1 cellular context compared by ENCODE assay signal in genomic region chr12:12441891-12442461, GRCh38.
TF ChIP-seq lines count a peak whose summit lies in the region.

No MANE protein-coding gene starts in this region.

TF ChIP-seq in GM23338, 12 proteins besides CTCF, POLR2A, EP300 and RAD21 (continued from another document):
- TF ChIP-seq, protein P1, sequence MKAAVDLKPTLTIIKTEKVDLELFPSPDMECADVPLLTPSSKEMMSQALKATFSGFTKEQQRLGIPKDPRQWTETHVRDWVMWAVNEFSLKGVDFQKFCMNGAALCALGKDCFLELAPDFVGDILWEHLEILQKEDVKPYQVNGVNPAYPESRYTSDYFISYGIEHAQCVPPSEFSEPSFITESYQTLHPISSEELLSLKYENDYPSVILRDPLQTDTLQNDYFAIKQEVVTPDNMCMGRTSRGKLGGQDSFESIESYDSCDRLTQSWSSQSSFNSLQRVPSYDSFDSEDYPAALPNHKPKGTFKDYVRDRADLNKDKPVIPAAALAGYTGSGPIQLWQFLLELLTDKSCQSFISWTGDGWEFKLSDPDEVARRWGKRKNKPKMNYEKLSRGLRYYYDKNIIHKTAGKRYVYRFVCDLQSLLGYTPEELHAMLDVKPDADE (IDR thresholded peaks at IDR 0.05), result no peak
- TF ChIP-seq ZNF331 (CRISPR knock-in tag; IDR thresholded peaks at IDR 0.05; ENCODE audit: low read depth), result no peak
- no peak for TF ChIP-seq EZH2 (IDR thresholded peaks at IDR 0.05; ENCODE audit: low read depth, unreplicated experiment)
- no peak for TF ChIP-seq REST (IDR thresholded peaks at IDR 0.05; ENCODE audit: unreplicated experiment)
- TF ChIP-seq POLR2AphosphoS5 (IDR thresholded peaks at IDR 0.05; ENCODE audit: low read depth), result no peak
- TF ChIP-seq CREB1 (CRISPR knock-in tag; IDR thresholded peaks at IDR 0.05; ENCODE audit: low read depth), result no peak
